ENCODE assay signal across 22 cellular contexts in the genomic region with DNA sequence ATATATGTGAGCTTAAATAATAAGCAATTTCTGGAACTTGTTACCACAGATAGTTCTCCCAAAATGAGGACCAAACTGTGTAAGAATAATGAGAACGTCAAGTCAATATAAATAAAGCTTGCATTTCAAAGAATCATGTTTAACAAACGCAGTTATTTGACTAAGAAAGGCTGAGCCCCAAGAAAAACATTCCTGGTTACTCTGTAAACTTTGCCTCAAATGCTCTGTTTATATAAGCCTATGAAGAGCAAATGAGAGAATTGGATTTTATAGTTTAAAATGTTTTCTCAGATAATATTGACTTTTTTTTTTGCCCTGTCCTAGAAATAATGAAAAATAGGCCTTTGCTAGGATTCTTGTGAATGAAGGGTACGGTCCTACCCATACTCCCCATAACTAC.
DNase-seq lines count a peak whose midpoint lies in the region; TF ChIP-seq lines count a peak whose summit lies in the region.
"Had no signal": no experiment of that assay in that cellular context is flagged by ENCODE, and none has a peak within 500 bp of the region (broad histone marks: within the 10 kb centered on the region; RNA-seq: fewer than 3 reads in every experiment).

No MANE protein-coding gene starts in this region.

- no peak overlapping the region for H2AFZ ChIP-seq in fibroblast of lung (ENCODE audit: low read length)
- H2AFZ ChIP-seq: neural progenitor cell had no signal

- TF ChIP-seq CTCF in 22Rv1 (IDR thresholded peaks at IDR 0.05), result no peak
- TF ChIP-seq CTCF in fibroblast of lung (conservative IDR thresholded peaks at IDR 0.05 in 1 of 2, IDR thresholded peaks at IDR 0.05 in 1 of 2; ENCODE audit: low read depth in 1 of 2, low read length in 2 of 2), result no peak

- intact Hi-C loops in CD4-positive, alpha-beta memory T cell (cut with micrococcal nuclease), result no loop called here

- DNase-seq in HuH-7 (ENCODE audit: low spot score) (peak; percentile 6), fibroblast of lung (ENCODE audit: low read depth in 2 of 2) (peak; percentile 51 to 84), KG1 (lab: John Stamatoyannopoulos, UW) (no peak), NOMO-1 (lab: John Stamatoyannopoulos, UW; ENCODE audit: unreplicated experiment in 2 of 2) (no peak)
- no peak for DNase-seq in activated naive CD4-positive, alpha-beta T cell (lab: John Stamatoyannopoulos, UW)
- DNase-seq in CD4-positive, alpha-beta memory T cell, result no peak
- DNase-seq: activated naive CD8-positive, alpha-beta T cell treated with anti-CD3 and anti-CD28 coated beads, Interleukin-2, amount 50 U/mL, for 24 hours; caudate nucleus; CD8-positive, alpha-beta T cell; DMS79 treated with DMSO at 0.1 percent for 48 hours; esophagus squamous epithelium; GOT3; NCI-H1092; NCI-H2107; NCI-H526; SIG-M5 had no signal

- H3K9ac ChIP-seq in fibroblast of lung (ENCODE audit: insufficient read depth, low read length), result no peak overlapping the region
- H3K9ac ChIP-seq: neural progenitor cell had no signal

- H3K9me3 ChIP-seq in fibroblast of lung (ENCODE audit: control insufficient read depth, insufficient read depth, low read depth, low read length) (no peaks in the 10 kb centered on the region), muscle layer of duodenum (ENCODE audit: control insufficient read depth in 1 of 2, low read length in 2 of 2) (no peaks in the 10 kb centered on the region)
- H3K9me3 ChIP-seq in CD4-positive, alpha-beta memory T cell (ENCODE audit: control insufficient read depth in 1 of 2, low read length in 2 of 2), result no peaks in the 10 kb centered on the region
- H3K9me3 ChIP-seq: esophagus squamous epithelium had no signal

- POLR2A ChIA-PET in CD4-positive, alpha-beta memory T cell (lab: Charles Lee; ENCODE audit: partially characterized antibody), result no interaction called here

- peaks cover 0 to 3% (median 0%) of the 10 kb centered on the region in 4 donors for H3K4me1 Mint-ChIP-seq in CD4-positive, alpha-beta memory T cell
- H3K4me1 Mint-ChIP-seq: activated naive CD8-positive, alpha-beta T cell treated with anti-CD3 and anti-CD28 coated beads, Interleukin-2, amount 50 U/mL, for 24 hours; neural progenitor cell had no signal

- peaks cover 0 to 14% (median 5%) of the 10 kb centered on the region in 8 donors for H3K9me3 Mint-ChIP-seq in CD4-positive, alpha-beta memory T cell
- H3K9me3 Mint-ChIP-seq: stimulated activated memory B cell treated with anti-CD40 and anti-IgM and Interleukin-4, amounts not matched to agents 10 μg/mL and 1 μg/mL and 100 μg/mL, for 72 hours had no signal

- H3K36me3 ChIP-seq in fibroblast of lung (ENCODE audit: control insufficient read depth, insufficient read depth, low read length), result no peaks in the 10 kb centered on the region
- H3K36me3 ChIP-seq in muscle layer of duodenum (ENCODE audit: control insufficient read depth in 1 of 2, insufficient read depth in 2 of 2, low read length in 2 of 2), result no peaks in the 10 kb centered on the region
- no peaks in the 10 kb centered on the region for H3K36me3 ChIP-seq in CD4-positive, alpha-beta memory T cell (ENCODE audit: insufficient read depth, low read length)
- H3K36me3 ChIP-seq: esophagus squamous epithelium, neural progenitor cell, tibial nerve had no signal

- H4K20me1 ChIP-seq in fibroblast of lung (ENCODE audit: control insufficient read depth, extremely low read depth, insufficient read depth, low read length), result no peaks in the 10 kb centered on the region

- H3K4me3 Mint-ChIP-seq in CD4-positive, alpha-beta memory T cell, result no peak overlapping the region
- H3K4me3 Mint-ChIP-seq: activated naive CD8-positive, alpha-beta T cell treated with anti-CD3 and anti-CD28 coated beads, Interleukin-2, amount 50 U/mL, for 24 hours; CD8-positive, alpha-beta T cell; neural progenitor cell; stimulated activated memory B cell treated with anti-CD40 and anti-IgM and Interleukin-4, amounts not matched to agents 10 μg/mL and 1 μg/mL and 100 μg/mL, for 72 hours; T-helper 1 cell treated with Interleukin-12 subunit alpha and Interleukin-12 subunit beta and Interleukin-4 antibody, amounts not matched to agents 30 μg/mL and 1 μg/mL, for 36 hours had no signal

- no peaks in the 10 kb centered on the region for H3K79me2 ChIP-seq in fibroblast of lung (ENCODE audit: control insufficient read depth, insufficient read depth, low read length)

- no peaks in the 10 kb centered on the region for H3K27me3 Mint-ChIP-seq in CD4-positive, alpha-beta memory T cell
- H3K27me3 Mint-ChIP-seq: activated naive CD8-positive, alpha-beta T cell treated with anti-CD3 and anti-CD28 coated beads, Interleukin-2, amount 50 U/mL, for 24 hours; stimulated activated memory B cell treated with anti-CD40 and anti-IgM and Interleukin-4, amounts not matched to agents 10 μg/mL and 1 μg/mL and 100 μg/mL, for 72 hours had no signal

- H3K27ac ChIP-seq in 22Rv1 (peak overlapping the region; percentile 33), fibroblast of lung (ENCODE audit: insufficient read depth, low read length) (no peak overlapping the region), muscle layer of duodenum (ENCODE audit: low read length) (peak overlapping the region; percentile 11)
- H3K27ac ChIP-seq in CD4-positive, alpha-beta memory T cell (ENCODE audit: low read depth, low read length), result no peak overlapping the region
- H3K27ac ChIP-seq: neural progenitor cell, tibial nerve had no signal

- peaks cover 0 to 14% of the 10 kb centered on the region in 2 donors for H3K36me3 Mint-ChIP-seq in CD4-positive, alpha-beta memory T cell

- no peak overlapping the region for H3K27ac Mint-ChIP-seq in CD4-positive, alpha-beta memory T cell
- H3K27ac Mint-ChIP-seq: activated naive CD8-positive, alpha-beta T cell treated with anti-CD3 and anti-CD28 coated beads, Interleukin-2, amount 50 U/mL, for 24 hours; CD8-positive, alpha-beta T cell; neural progenitor cell; T-helper 1 cell treated with Interleukin-12 subunit alpha and Interleukin-12 subunit beta and Interleukin-4 antibody, amounts not matched to agents 30 μg/mL and 1 μg/mL, for 36 hours had no signal

- no peak overlapping the region for H3K4me2 ChIP-seq in fibroblast of lung (ENCODE audit: extremely low read depth, insufficient read depth, low read length)
- H3K4me2 ChIP-seq: neural progenitor cell had no signal

- H3K4me3 ChIP-seq in fibroblast of lung (replicated peaks in 1 of 4; ENCODE audit: control extremely low read depth in 1 of 4, insufficient read depth in 1 of 4, low read depth in 3 of 4, low read length in 4 of 4) (no peak overlapping the region), muscle layer of duodenum (ENCODE audit: low read depth in 1 of 2, low read length in 2 of 2) (no peak overlapping the region)
- H3K4me3 ChIP-seq in CD4-positive, alpha-beta memory T cell (ENCODE audit: low read length in 2 of 2), result no peak overlapping the region
- H3K4me3 ChIP-seq: esophagus squamous epithelium, neural progenitor cell, tibial nerve had no signal

- H3K4me1 ChIP-seq in fibroblast of lung (ENCODE audit: control insufficient read depth, extremely low read depth, insufficient read depth, low read length) (no peaks in the 10 kb centered on the region), muscle layer of duodenum (ENCODE audit: control insufficient read depth in 1 of 2, insufficient read depth in 2 of 2, low read length in 2 of 2) (peaks cover 4 to 36% of the 10 kb centered on the region in 2 donors)
- H3K4me1 ChIP-seq in CD4-positive, alpha-beta memory T cell (ENCODE audit: insufficient read depth, low read length), result no peaks in the 10 kb centered on the region
- H3K4me1 ChIP-seq: tibial nerve had no signal

- CTCF ChIA-PET in CD4-positive, alpha-beta memory T cell (lab: Charles Lee; ENCODE audit: partially characterized antibody), result no interaction called here

- H3K27me3 ChIP-seq in fibroblast of lung (ENCODE audit: control insufficient read depth, insufficient read depth, low read length), result no peaks in the 10 kb centered on the region
- H3K27me3 ChIP-seq in muscle layer of duodenum (ENCODE audit: low read depth, low read length), result no peaks in the 10 kb centered on the region
- H3K27me3 ChIP-seq in CD4-positive, alpha-beta memory T cell (ENCODE audit: insufficient read depth, low read length), result no peaks in the 10 kb centered on the region
- H3K27me3 ChIP-seq: esophagus squamous epithelium, neural progenitor cell, tibial nerve had no signal

Comparison
In these comparisons a context has a peak if more than half of its experiments do, and no peak if none do; other contexts are left out.
1. H3K27ac ChIP-seq: peak in 22Rv1 (single experiment) and muscle layer of duodenum (single experiment); none in fibroblast of lung (single experiment) and CD4-positive, alpha-beta memory T cell (single experiment).
2. DNase-seq: peak in HuH-7 (single experiment) and fibroblast of lung (2 of 2); none in activated naive CD4-positive, alpha-beta T cell (0 of 4), KG1 (single experiment), NOMO-1 (0 of 2) and CD4-positive, alpha-beta memory T cell (0 of 5).